Comparison of ENCODE assay signal across 23 cellular contexts in the genomic region with DNA sequence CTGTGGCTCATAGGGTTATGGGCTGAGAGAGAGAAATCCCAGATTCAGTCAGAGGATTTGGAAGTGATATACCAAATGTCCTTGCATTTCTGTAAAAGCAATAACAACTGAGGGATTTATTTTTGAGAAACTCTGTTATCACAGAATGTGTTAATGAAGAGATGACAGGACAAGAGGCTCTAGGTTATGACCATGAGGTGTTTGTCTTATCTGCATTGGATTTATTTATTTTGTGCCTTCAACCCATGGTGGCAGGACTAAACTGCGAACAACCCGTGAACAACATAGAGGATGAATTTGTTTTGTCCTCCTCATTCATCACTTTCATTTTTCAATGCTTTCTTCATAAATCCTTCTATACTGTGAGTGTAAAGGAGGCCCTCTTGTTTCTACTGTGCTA.
"Had no signal": no experiment of that assay in that cellular context is flagged by ENCODE, and none has a peak within 500 bp of the region (broad histone marks: within the 10 kb centered on the region; RNA-seq: fewer than 3 reads in every experiment).

No MANE protein-coding gene starts in this region.

- H3K36me3 Mint-ChIP-seq: activated CD8-positive, alpha-beta memory T cell treated with anti-CD3 and anti-CD28 coated beads, Interleukin-2, amount 10 ng/mL, durations not matched to agents 7 days and 5 days; activated naive CD4-positive, alpha-beta T cell treated with anti-CD3 and anti-CD28 coated beads, Interleukin-2, amount 50 U/mL, for 24 hours had no signal

- H3K9me3 ChIP-seq: breast epithelium, Peyer's patch had no signal

- H3K27me3 Mint-ChIP-seq: activated CD8-positive, alpha-beta memory T cell treated with anti-CD3 and anti-CD28 coated beads, Interleukin-2, amount 10 ng/mL, durations not matched to agents 7 days and 5 days; activated naive CD4-positive, alpha-beta T cell treated with anti-CD3 and anti-CD28 coated beads, Interleukin-2, amount 50 U/mL, for 24 hours; activated T-cell treated with anti-CD3 and anti-CD28 coated beads, Interleukin-2, amount 50 U/mL, for 24 hours had no signal

- H3K9ac ChIP-seq: KMS-11 had no signal

- H3K4me3 ChIP-seq: breast epithelium, Peyer's patch had no signal

- H3K4me3 Mint-ChIP-seq: activated CD8-positive, alpha-beta memory T cell treated with anti-CD3 and anti-CD28 coated beads, Interleukin-2, amount 10 ng/mL, durations not matched to agents 7 days and 5 days; activated naive CD4-positive, alpha-beta T cell treated with anti-CD3 and anti-CD28 coated beads, Interleukin-2, amount 50 U/mL, for 24 hours; activated T-cell treated with anti-CD3 and anti-CD28 coated beads, Interleukin-2, amount 50 U/mL, for 24 hours; activated T-helper 1 cell treated with anti-CD3 and anti-CD28 coated beads, Interleukin-12 subunit alpha, Interleukin-12 subunit beta, Interleukin-2, Interleukin-4 antibody, amounts not matched to agents 30 ng/mL and 10 ng/mL and 1 ng/mL, durations not matched to agents 14 hours and 24 hours and 36 hours; T-helper 1 cell treated with Interleukin-12 subunit alpha and Interleukin-12 subunit beta and Interleukin-4 antibody, amounts not matched to agents 30 μg/mL and 1 μg/mL, for 36 hours had no signal

- H3K36me3 ChIP-seq: breast epithelium, Peyer's patch had no signal

- H3K27ac Mint-ChIP-seq: activated CD8-positive, alpha-beta memory T cell treated with anti-CD3 and anti-CD28 coated beads, Interleukin-2, amount 10 ng/mL, durations not matched to agents 7 days and 5 days; activated naive CD4-positive, alpha-beta T cell treated with anti-CD3 and anti-CD28 coated beads, Interleukin-2, amount 50 U/mL, for 24 hours; activated T-cell treated with anti-CD3 and anti-CD28 coated beads, Interleukin-2, amount 50 U/mL, for 24 hours; activated T-helper 1 cell treated with anti-CD3 and anti-CD28 coated beads, Interleukin-12 subunit alpha, Interleukin-12 subunit beta, Interleukin-2, Interleukin-4 antibody, amounts not matched to agents 30 ng/mL and 10 ng/mL and 1 ng/mL, durations not matched to agents 14 hours and 24 hours and 36 hours; T-helper 1 cell treated with Interleukin-12 subunit alpha and Interleukin-12 subunit beta and Interleukin-4 antibody, amounts not matched to agents 30 μg/mL and 1 μg/mL, for 36 hours had no signal

- H3K27ac ChIP-seq: breast epithelium, KMS-11, Peyer's patch, RWPE1 had no signal

- H3K9me3 Mint-ChIP-seq: activated naive CD4-positive, alpha-beta T cell treated with anti-CD3 and anti-CD28 coated beads, Interleukin-2, amount 50 U/mL, for 24 hours; activated T-helper 1 cell treated with anti-CD3 and anti-CD28 coated beads, Interleukin-12 subunit alpha, Interleukin-12 subunit beta, Interleukin-2, Interleukin-4 antibody, amounts not matched to agents 30 ng/mL and 10 ng/mL and 1 ng/mL, durations not matched to agents 14 hours and 24 hours and 36 hours; T-helper 1 cell treated with Interleukin-12 subunit alpha and Interleukin-12 subunit beta and Interleukin-4 antibody, amounts not matched to agents 30 μg/mL and 1 μg/mL, for 36 hours had no signal

- H3K27me3 ChIP-seq: breast epithelium, Peyer's patch had no signal

- H3K4me1 ChIP-seq: breast epithelium, Peyer's patch had no signal

- ATAC-seq: activated CD8-positive, alpha-beta memory T cell treated with anti-CD3 and anti-CD28 coated beads, Interleukin-2, amount 10 ng/mL, durations not matched to agents 7 days and 5 days had no signal

- DNase-seq: activated CD4-positive, alpha-beta T cell treated with anti-CD3 and anti-CD28 coated beads for 48 hours; activated CD4-positive, alpha-beta T cell treated with anti-CD3 and anti-CD28 coated beads, Interleukin-2, amount 50 U/mL, for 48 hours; activated CD4-positive, CD25-positive, alpha-beta regulatory T cell treated with anti-CD3 and anti-CD28 coated beads, Interleukin-2, amount 50 U/mL, for 72 hours; activated CD8-positive, alpha-beta memory T cell treated with anti-CD3 and anti-CD28 coated beads, Interleukin-2, amount 10 ng/mL, durations not matched to agents 7 days and 5 days; activated effector memory CD4-positive, alpha-beta T cell treated with Interleukin-2 at 50 U/mL for 16 hours; activated naive CD4-positive, alpha-beta T cell; activated T-cell treated with anti-CD3 and anti-CD28 coated beads, Interleukin-2, amount 50 U/mL, for 24 hours; aorta; NCI-H1092; NCI-H2029; NCI-H345; NCI-H510A; NCI-H526 treated with DMSO at 0.1 percent for 48 hours; NCI-H82; NK-92 treated with Interleukin-12 subunit alpha and Interleukin-12 subunit beta, amount 100 ng/mL, for 24 hours; Peyer's patch; SHP77 treated with DMSO at 0.1 percent for 48 hours had no signal

- H3K4me2 ChIP-seq: KMS-11 had no signal

- H3K4me1 Mint-ChIP-seq: activated CD8-positive, alpha-beta memory T cell treated with anti-CD3 and anti-CD28 coated beads, Interleukin-2, amount 10 ng/mL, durations not matched to agents 7 days and 5 days; activated naive CD4-positive, alpha-beta T cell treated with anti-CD3 and anti-CD28 coated beads, Interleukin-2, amount 50 U/mL, for 24 hours had no signal
